25 cellular contexts compared by ENCODE assay signal in genomic region chr1:187070076-187070475, GRCh38.
A peak's percentile ranks its signal among the peaks of the same experiment; 100 is the strongest.
DNase-seq lines count a peak whose midpoint lies in the region; ATAC-seq and TF ChIP-seq lines count a peak whose summit lies in the region.
"Had no signal": no experiment of that assay in that cellular context is flagged by ENCODE, and none has a peak within 500 bp of the region (broad histone marks: within the 10 kb centered on the region; RNA-seq: fewer than 3 reads in every experiment).

No MANE protein-coding gene starts in this region.

- CTCF ChIA-PET in T-cell (lab: Charles Lee) = interaction anchor here in 1 of 2 donors (0.6 kb wide), 1 partner anchor 1435 kb away, joined by 3 read pairs; no protein-coding TSS in a partner anchor

- no peak for TF ChIP-seq EP300 in upper lobe of left lung (IDR thresholded peaks at IDR 0.05)

- peaks cover 5% of the 10 kb centered on the region for H3K9me3 Mint-ChIP-seq in activated T-helper 17 cell treated with anti-CD3 and anti-CD28 coated beads, Interleukin-2, amount 50 U/mL, for 72 hours
- H3K9me3 Mint-ChIP-seq in T-cell = peaks cover 0 to 6% (median 4%) of the 10 kb centered on the region in 3 donors

- no peak for TF ChIP-seq POLR2A in upper lobe of left lung (IDR thresholded peaks at IDR 0.05)

- no peaks in the 10 kb centered on the region for H3K27me3 Mint-ChIP-seq in activated T-helper 17 cell treated with anti-CD3 and anti-CD28 coated beads, Interleukin-2, amount 50 U/mL, for 72 hours
- peaks cover 0 to under 1% of the 10 kb centered on the region in 2 donors for H3K27me3 Mint-ChIP-seq in T-cell
- H3K27me3 Mint-ChIP-seq: CD4-positive, alpha-beta memory T cell; natural killer cell treated with Interleukin-12 subunit alpha and Interleukin-12 subunit beta and Interleukin-15 and Interleukin-18, amount 100 ng/mL, for 72 hours had no signal

- DNase-seq in EH (ENCODE audit: low read depth) = peak; percentile 1
- peak; percentile 82 for DNase-seq in NCI-H146 (lab: John Stamatoyannopoulos, UW)
- peak; percentile 2 for DNase-seq in RPMI7951 (ENCODE audit: low read depth)
- DNase-seq in glomerular visceral epithelial cell (ENCODE audit: extremely low spot score) = peak; percentile 6
- DNase-seq in upper lobe of left lung = no peak
- no peak for DNase-seq in T-cell
- DNase-seq: activated CD4-positive, alpha-beta T cell treated with anti-CD3 and anti-CD28 coated beads for 1 hour; activated gamma-delta T cell; adrenal gland; CD4-positive, alpha-beta memory T cell; central memory CD4-positive, alpha-beta T cell; DMS79 treated with DMSO at 0.1 percent for 48 hours; head of caudate nucleus; immature natural killer cell; Kasumi-1; NCI-H1436 treated with DMSO at 0.1 percent for 48 hours; NCI-H524; OCI-M1; small intestine; stimulated activated CD4-positive, alpha-beta T cell treated with anti-CD3 and anti-CD28 coated beads, Interleukin-4, amount 100 ng/mL, for 24 hours; uterus had no signal

- no peaks in the 10 kb centered on the region for H3K36me3 Mint-ChIP-seq in activated T-helper 17 cell treated with anti-CD3 and anti-CD28 coated beads, Interleukin-2, amount 50 U/mL, for 72 hours (ENCODE audit: low read depth)
- no peaks in the 10 kb centered on the region for H3K36me3 Mint-ChIP-seq in T-cell

- POLR2A ChIA-PET in T-cell (lab: Charles Lee) = no interaction called here

- TF ChIP-seq CTCF in upper lobe of left lung (IDR thresholded peaks at IDR 0.05) = no peak

- 59 to 61% methylated on average over 3 of the region's 3 CpGs for WGBS in upper lobe of left lung, 2 donors

- ATAC-seq in GM21786 (IDR thresholded peaks at IDR 0.05; ENCODE audit: unreplicated experiment) (no peak), upper lobe of left lung (ENCODE audit: low FRiP score in 2 of 2) (no peak), T-cell (replicated peaks in 1 of 4) (no peak)
- ATAC-seq in activated T-helper 17 cell treated with anti-CD3 and anti-CD28 coated beads, Interleukin-2, amount 50 U/mL, for 72 hours (replicated peaks) = no peak
- ATAC-seq: natural killer cell treated with Interleukin-12 subunit alpha and Interleukin-12 subunit beta and Interleukin-15 and Interleukin-18, amount 100 ng/mL, for 72 hours had no signal

- H3K36me3 ChIP-seq in upper lobe of left lung = no peaks in the 10 kb centered on the region
- H3K36me3 ChIP-seq: adrenal gland, prostate gland, uterus had no signal

- no peaks in the 10 kb centered on the region for H3K27me3 ChIP-seq in upper lobe of left lung
- H3K27me3 ChIP-seq: adrenal gland had no signal

- H3K4me3 ChIP-seq in upper lobe of left lung = no peak overlapping the region
- H3K4me3 ChIP-seq: adrenal gland, prostate gland, uterus had no signal

- H3K4me1 Mint-ChIP-seq in activated T-helper 17 cell treated with anti-CD3 and anti-CD28 coated beads, Interleukin-2, amount 50 U/mL, for 72 hours = no peaks in the 10 kb centered on the region
- H3K4me1 Mint-ChIP-seq in T-cell = peaks cover 0 to 4% (median 2%) of the 10 kb centered on the region in 3 donors

- H3K4me3 Mint-ChIP-seq in activated T-helper 17 cell treated with anti-CD3 and anti-CD28 coated beads, Interleukin-2, amount 50 U/mL, for 72 hours = no peak overlapping the region
- no peak overlapping the region for H3K4me3 Mint-ChIP-seq in T-cell
- H3K4me3 Mint-ChIP-seq: CD4-positive, alpha-beta memory T cell; natural killer cell treated with Interleukin-12 subunit alpha and Interleukin-12 subunit beta and Interleukin-15 and Interleukin-18, amount 100 ng/mL, for 72 hours had no signal

- H3K4me1 ChIP-seq in upper lobe of left lung = no peaks in the 10 kb centered on the region
- H3K4me1 ChIP-seq: adrenal gland, prostate gland, uterus had no signal

- no peak overlapping the region for H3K27ac Mint-ChIP-seq in activated T-helper 17 cell treated with anti-CD3 and anti-CD28 coated beads, Interleukin-2, amount 50 U/mL, for 72 hours
- no peak overlapping the region for H3K27ac Mint-ChIP-seq in T-cell
- H3K27ac Mint-ChIP-seq: CD4-positive, alpha-beta memory T cell; immature natural killer cell; natural killer cell treated with Interleukin-12 subunit alpha and Interleukin-12 subunit beta and Interleukin-15 and Interleukin-18, amount 100 ng/mL, for 72 hours had no signal

- H3K27ac ChIP-seq in upper lobe of left lung = no peak overlapping the region
- H3K27ac ChIP-seq: adrenal gland, prostate gland, uterus had no signal

- H3K9me3 ChIP-seq in upper lobe of left lung = peaks cover 0 to 6% (median 0%) of the 10 kb centered on the region in 4 donors
- H3K9me3 ChIP-seq: adrenal gland, prostate gland, uterus had no signal

Comparison
In these comparisons a context has a peak if more than half of its experiments do, and no peak if none do; other contexts are left out.
1. DNase-seq: peak in EH (single experiment), NCI-H146 (single experiment), RPMI7951 (single experiment) and glomerular visceral epithelial cell (single experiment); none in upper lobe of left lung (0 of 2) and T-cell (0 of 34).